ENCODE assay signal across 9 cellular contexts in genomic region chr2:55923091-55923977, GRCh38. TPM values are rescaled to one million over a fixed set of nuclear protein-coding genes. Genes with fewer than 3 reads are reported as not detected.
DNase-seq lines count a peak whose midpoint lies in the region; ATAC-seq, FAIRE-seq and TF ChIP-seq lines count a peak whose summit lies in the region.
"Had no signal": no experiment of that assay in that cellular context is flagged by ENCODE, and none has a peak within 500 bp of the region (broad histone marks: within the 10 kb centered on the region; RNA-seq: fewer than 3 reads in every experiment).

Gene EFEMP1, minus strand, starts transcription at chr2:55923782. Its CDS starts 1,342 bp downstream, at chr2:55922440.

- H2AFZ ChIP-seq in GM12878 (ENCODE audit: control insufficient read depth, low read depth, low read length), result no peak within 1 kb of the TSS

- TF ChIP-seq EP300 in GM12878 (IDR thresholded peaks at IDR 0.05; ENCODE audit: borderline replicate concordance in 1 of 2, control insufficient read depth in 1 of 2, low read depth in 2 of 2, low read length in 2 of 2), result no peak

- peaks cover 4 to 13% of the 10 kb centered on the region in 2 experiments; a peak in 3 of 4 replicates for H3K27me3 ChIP-seq in GM12878 (replicated peaks in 1 of 2; ENCODE audit: control insufficient read depth in 2 of 2, insufficient read depth in 2 of 2, low read length in 1 of 2)
- peaks cover 9 to 23% (median 22%) of the 10 kb centered on the region in 3 donors for H3K27me3 ChIP-seq in gastrocnemius medialis

- no peaks in the 10 kb centered on the region for H3K9me3 ChIP-seq in GM12878 (replicated peaks; ENCODE audit: control insufficient read depth, insufficient read depth, low read length)
- no peaks in the 10 kb centered on the region for H3K9me3 ChIP-seq in gastrocnemius medialis

- DNase-seq in ACHN, result peak; percentile 38
- peak; percentile 29 for DNase-seq in NCI-H1092 treated with DMSO at 0.1 percent for 48 hours (lab: John Stamatoyannopoulos, UW)
- DNase-seq in GM12878 (ENCODE audit: low read depth, low spot score), result no peak
- DNase-seq in gastrocnemius medialis, result peak; percentile 16 to 20
- DNase-seq in NCI-H2029 treated with DMSO at 0.1 percent for 48 hours (lab: John Stamatoyannopoulos, UW), result no peak
- no peak for DNase-seq in HUDEP-2 (lab: John Stamatoyannopoulos, UW; ENCODE audit: unreplicated experiment in 76 of 76)

- no peak within 1 kb of the TSS for H3K27ac ChIP-seq in GM12878 (ENCODE audit: control insufficient read depth, insufficient read depth)
- H3K27ac ChIP-seq in gastrocnemius medialis, result peak within 1 kb of the TSS in 2 of 4 donors; percentile 32 to 41

- 19% methylated on average over 44 of the region's 69 CpGs for WGBS in GM12878 (ENCODE audit: insufficient coverage, insufficient replicate concordance, low lambda C conversion rate, missing lambda C conversion rate)

- no peaks in the 10 kb centered on the region for H3K4me1 ChIP-seq in GM12878 (ENCODE audit: control insufficient read depth, insufficient read depth, low read length)
- H3K4me1 ChIP-seq in gastrocnemius medialis, result peaks cover 3 to 8% of the 10 kb centered on the region in 2 donors

- no peak for TF ChIP-seq RAD21 in GM12878 (IDR thresholded peaks at IDR 0.05; ENCODE audit: insufficient read depth, low read depth, low read length)

- H4K20me1 ChIP-seq in GM12878 (ENCODE audit: control insufficient read depth, insufficient read depth), result no peaks in the 10 kb centered on the region

- SMC1A ChIA-PET in GM12878 (lab: Charles Lee; ENCODE audit: uncharacterized antibody, unreplicated experiment), result no interaction called here

- in situ Hi-C loops in ACHN (cut with HindIII; ENCODE audit: low pct_ligation_motif_present, low pct_unique_long_range_greater_than_20kb, low sequenced_read_pairs) (no loop called here), GM12878 (cut with MboI) (no loop called here), gastrocnemius medialis (cut with MboI; ENCODE audit: low sequenced_read_pairs in 4 of 4) (no loop called here)

- POLR2A ChIA-PET in GM12878 (lab: Charles Lee), result interaction anchor here (0.6 kb wide), 1 partner anchor 293 kb away, joined by 3 read pairs; no protein-coding TSS in a partner anchor

- CTCF ChIA-PET in GM12878 (lab: Yijun Ruan, JAX), result interaction anchor here (0.7 to 1.2 kb wide), 2 partner anchors 56 to 141 kb away, joined by 3 read pairs; no protein-coding TSS in a partner anchor

- no peak within 1 kb of the TSS for H3K9ac ChIP-seq in GM12878 (ENCODE audit: control insufficient read depth, insufficient read depth, low read length)

- H3K4me3 ChIP-seq in GM12878 (no peak within 1 kb of the TSS), iPS-11a (ENCODE audit: low read depth, low read length) (peak within 1 kb of the TSS; percentile 59), gastrocnemius medialis (peak within 1 kb of the TSS; percentile 49 to 55 (median 51))

- peak; percentile 64 for ATAC-seq in GM19397 (IDR thresholded peaks at IDR 0.05; ENCODE audit: unreplicated experiment)
- ATAC-seq in GM12878, result peak; percentile 83
- ATAC-seq in gastrocnemius medialis, result peak in 1 of 2 donors; percentile 53

- RAD21 ChIA-PET in GM12878 (lab: Charles Lee; ENCODE audit: unreplicated experiment), result no interaction called here

- TF ChIP-seq POLR2A in GM12878 (IDR thresholded peaks at IDR 0.05; ENCODE audit: low read depth, low read length) (no peak), gastrocnemius medialis (IDR thresholded peaks at IDR 0.05) (peak in 1 of 2 donors; percentile 57)

- no peaks in the 10 kb centered on the region for H3K79me2 ChIP-seq in GM12878 (ENCODE audit: control insufficient read depth, insufficient read depth, low read length)

- peak within 1 kb of the TSS; percentile 51; the same call in 1 of the 2 replicates for H3K4me2 ChIP-seq in GM12878 (ENCODE audit: control insufficient read depth, insufficient read depth)

- FAIRE-seq in GM12878 (lab: Jason Lieb, UNC), result no peak
- FAIRE-seq: GM18507 had no signal

- TF ChIP-seq CTCF in GM12878 (IDR thresholded peaks at IDR 0.05 in 2 of 3, conservative IDR thresholded peaks at IDR 0.05 in 1 of 3; ENCODE audit: control insufficient read depth in 2 of 3, extremely low read depth in 1 of 3, insufficient read depth in 1 of 3, low read depth in 3 of 3, low read length in 3 of 3) (0 out of 6 replicates have a peak, but pooled peaks of 1 of the 3 experiments have one; percentile 3), gastrocnemius medialis (IDR thresholded peaks at IDR 0.05 in 4 of 5, conservative IDR thresholded peaks at IDR 0.05 in 1 of 5) (no peak)

- BruUV-seq in GM12878 (replicated peaks; lab: Mats Ljungman, UMichigan), result no TSS peak

- intact Hi-C loops in GM12878 (cut with micrococcal nuclease; ENCODE audit: unreplicated experiment), result no loop called here
- intact Hi-C loops in gastrocnemius medialis (cut with DNase I; ENCODE audit: low total_unique reads), result no loop called here

- no peaks in the 10 kb centered on the region for H3K36me3 ChIP-seq in GM12878 (ENCODE audit: control insufficient read depth in 2 of 2, insufficient read depth in 2 of 2, low read length in 1 of 2)
- H3K36me3 ChIP-seq in gastrocnemius medialis, result no peaks in the 10 kb centered on the region

TF ChIP-seq in GM12878, 131 proteins besides CTCF, POLR2A, EP300 and RAD21 (continues in another document):
- no peak for TF ChIP-seq CREB1 (IDR thresholded peaks at IDR 0.05; ENCODE audit: low read depth)
- TF ChIP-seq MXI1 (IDR thresholded peaks at IDR 0.05; ENCODE audit: low read depth, low read length), result no peak
- TF ChIP-seq PKNOX1 (IDR thresholded peaks at IDR 0.05), result no peak
- TF ChIP-seq PRDM15 (CRISPR knock-in tag; IDR thresholded peaks at IDR 0.05), result no peak
- TF ChIP-seq ATF7 (IDR thresholded peaks at IDR 0.05; ENCODE audit: low read depth), result no peak
- TF ChIP-seq KAT2A (conservative IDR thresholded peaks at IDR 0.05; ENCODE audit: control insufficient read depth, low read depth, low read length), result no peak
- no peak for TF ChIP-seq E2F4 (IDR thresholded peaks at IDR 0.05; ENCODE audit: low read depth, low read length)

RNA-seq across cellular contexts. Expression of gene EFEMP1, which starts in this region (rescaled TPM):
- 1.0 and 1.5 TPM in 2 replicates for total RNA-seq in GM12878 (2013; cell fraction: nucleolus; rRNA removed)
- total RNA-seq in GM12878 (2014; rRNA removed) (not detected in 2 replicates), GM12878 (2014; rRNA removed; fragmentation: Illumina TruSeq; extraction: Trizol) (not detected in 2 replicates), GM12878 (2021) (0.24 and 0.33 TPM in 2 replicates), gastrocnemius medialis (10 to 100 TPM in 3 of 4 donors, 1 to 10 TPM in 1; 1.5 to 30.1 (median 20.8) TPM)
- polyA plus RNA-seq in GM12878 (2011; ENCODE audit: low read depth), result not detected
- polyA plus RNA-seq in GM12878 (2011; rRNA removed) (0.89 and 1.2 TPM in 2 replicates), GM12878 (2014; fragmentation: Illumina TruSeq; extraction: Trizol) (not detected in 2 replicates), GM12878 (2014; fragmentation: Nextera tagmentation; extraction: Ambion mirVana) (not detected), GM12878 (2014; rRNA removed) (not detected in 2 replicates), GM12878 (2016; fragmentation: Nextera tagmentation; extraction: Ambion mirVana) (under 1 TPM; 0.27 to 0.37 TPM)
- polyA plus RNA-seq in GM12878 (2011; cell fraction: cytosol; rRNA removed), result 1.1 and 1.3 TPM in 2 replicates
- 1.3 and 1.5 TPM in 2 replicates for polyA plus RNA-seq in GM12878 (2011; cell fraction: nucleus; rRNA removed)
- polyA plus RNA-seq in GM12878 (2012), result not detected in 2 replicates
- 0.88 and 2.0 TPM in 2 replicates for polyA minus RNA-seq in GM12878 (2011; rRNA and poly(A)+ RNA removed)
- polyA minus RNA-seq in GM12878 (2011; cell fraction: cytosol; rRNA and poly(A)+ RNA removed), result 1.3 and 2.5 TPM in 2 replicates
- polyA minus RNA-seq in GM12878 (2011; cell fraction: nucleus; rRNA and poly(A)+ RNA removed), result 0.86 and 1.2 TPM in 2 replicates

Comparison
In these comparisons a context has a peak if more than half of its experiments do, and no peak if none do; other contexts are left out.
1. DNase-seq: peak in ACHN (single experiment), NCI-H1092 treated with DMSO at 0.1 percent for 48 hours (single experiment) and gastrocnemius medialis (2 of 2); none in GM12878 (single experiment), NCI-H2029 treated with DMSO at 0.1 percent for 48 hours (single experiment) and HUDEP-2 (0 of 76).